ENCODE assay signal across 21 cellular contexts in the genomic region with DNA sequence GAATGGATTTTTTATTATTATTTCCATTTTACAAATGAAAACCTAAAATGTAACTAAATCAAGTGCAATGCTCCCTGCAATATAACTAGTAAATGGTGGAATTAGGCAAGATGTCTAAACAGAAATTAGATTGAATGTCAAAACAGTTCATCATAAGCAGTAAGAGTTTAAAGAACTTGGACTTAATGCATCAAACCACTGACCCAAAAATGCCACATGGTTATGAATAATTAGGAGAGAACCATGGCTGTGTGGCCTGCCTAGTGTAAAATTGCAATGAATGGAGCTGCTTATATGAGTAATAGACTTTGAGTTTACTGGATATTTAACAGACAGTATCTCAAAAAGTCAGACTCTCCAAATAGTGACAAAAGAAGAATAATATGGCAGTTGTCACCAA.
"Had no signal": no experiment of that assay in that cellular context is flagged by ENCODE, and none has a peak within 500 bp of the region (broad histone marks: within the 10 kb centered on the region; RNA-seq: fewer than 3 reads in every experiment).

No MANE protein-coding gene starts in this region.

- H3K27ac ChIP-seq: epithelial cell of prostate, esophagus muscularis mucosa, heart left ventricle, psoas muscle, spleen, stomach, thoracic aorta had no signal

- ATAC-seq: heart left ventricle; left colon; naive thymus-derived CD4-positive, alpha-beta T cell; psoas muscle; sciatic nerve; stimulated activated memory B cell treated with anti-CD40 and anti-IgM and Interleukin-4, amounts not matched to agents 10 μg/mL and 1 μg/mL and 100 μg/mL, for 72 hours had no signal

- H3K36me3 Mint-ChIP-seq: naive thymus-derived CD4-positive, alpha-beta T cell; stimulated activated memory B cell treated with anti-CD40 and anti-IgM and Interleukin-4, amounts not matched to agents 10 μg/mL and 1 μg/mL and 100 μg/mL, for 72 hours had no signal

- H3K4me1 ChIP-seq: psoas muscle, spleen had no signal

- H3K4me3 Mint-ChIP-seq: naive thymus-derived CD4-positive, alpha-beta T cell; nephron progenitor cell; stimulated activated memory B cell treated with anti-CD40 and anti-IgM and Interleukin-4, amounts not matched to agents 10 μg/mL and 1 μg/mL and 100 μg/mL, for 72 hours had no signal

- H3K9me3 ChIP-seq: psoas muscle, stomach, thoracic aorta had no signal

- H3K27me3 ChIP-seq: esophagus muscularis mucosa, heart left ventricle, spleen, stomach had no signal

- H3K4me1 Mint-ChIP-seq: stimulated activated memory B cell treated with anti-CD40 and anti-IgM and Interleukin-4, amounts not matched to agents 10 μg/mL and 1 μg/mL and 100 μg/mL, for 72 hours had no signal

- H3K9me3 Mint-ChIP-seq: stimulated activated memory B cell treated with anti-CD40 and anti-IgM and Interleukin-4, amounts not matched to agents 10 μg/mL and 1 μg/mL and 100 μg/mL, for 72 hours had no signal

- H3K36me3 ChIP-seq: esophagus muscularis mucosa, heart left ventricle, spleen, stomach, thoracic aorta had no signal

- H3K4me3 ChIP-seq: esophagus muscularis mucosa, heart left ventricle, psoas muscle, spleen, stomach, thoracic aorta had no signal

- DNase-seq: effector memory CD4-positive, alpha-beta T cell; foreskin melanocyte; heart left ventricle; hippocampal formation; left colon; mesendoderm; naive thymus-derived CD4-positive, alpha-beta T cell; nephron progenitor cell; psoas muscle; spleen; stimulated activated CD4-positive, alpha-beta T cell treated with anti-CD3 and anti-CD28 coated beads, Interleukin-15, amount 100 ng/mL, for 24 hours; stimulated activated CD4-positive, alpha-beta T cell treated with anti-CD3 and anti-CD28 coated beads, Interleukin-1b, Interleukin-23, amount 100 ng/mL, for 48 hours; stimulated activated CD4-positive, alpha-beta T cell treated with anti-CD3 and anti-CD28 coated beads, Interleukin-4, amount 100 ng/mL, for 24 hours; stomach; substantia nigra; trophoblast cell had no signal

- H3K27ac Mint-ChIP-seq: naive thymus-derived CD4-positive, alpha-beta T cell; nephron progenitor cell; stimulated activated memory B cell treated with anti-CD40 and anti-IgM and Interleukin-4, amounts not matched to agents 10 μg/mL and 1 μg/mL and 100 μg/mL, for 72 hours had no signal

- H3K27me3 Mint-ChIP-seq: naive thymus-derived CD4-positive, alpha-beta T cell; stimulated activated memory B cell treated with anti-CD40 and anti-IgM and Interleukin-4, amounts not matched to agents 10 μg/mL and 1 μg/mL and 100 μg/mL, for 72 hours had no signal
